ENCODE assay signal across 19 cellular contexts in genomic region chr3:69767571-69767970, GRCh38. TPM values are rescaled to one million over a fixed set of nuclear protein-coding genes. Genes with fewer than 3 reads are reported as not detected.
A peak's percentile ranks its signal among the peaks of the same experiment; 100 is the strongest.
DNase-seq lines count a peak whose midpoint lies in the region; ATAC-seq and TF ChIP-seq lines count a peak whose summit lies in the region.
"Had no signal": no experiment of that assay in that cellular context is flagged by ENCODE, and none has a peak within 500 bp of the region (broad histone marks: within the 10 kb centered on the region; RNA-seq: fewer than 3 reads in every experiment).

No MANE protein-coding gene starts in this region.

- H3K4me1 Mint-ChIP-seq in effector memory CD8-positive, alpha-beta T cell (ENCODE audit: low read depth in 2 of 2): no peaks in the 10 kb centered on the region
- H3K4me1 Mint-ChIP-seq: activated CD4-positive, alpha-beta T cell treated with anti-CD3 and anti-CD28 coated beads, Interleukin-2, amount 10 ng/mL, durations not matched to agents 7 days and 5 days; stimulated activated effector memory CD8-positive, alpha-beta T cell treated with anti-CD3 and anti-CD28 coated beads, Interleukin-12 subunit alpha, Interleukin-12 subunit beta, amount 100 ng/mL, for 72 hours had no signal

- H4K91ac ChIP-seq in neuronal stem cell (ENCODE audit: low read depth, low read length, poor library complexity): no peak overlapping the region

- H3K36me3 Mint-ChIP-seq in effector memory CD8-positive, alpha-beta T cell (ENCODE audit: insufficient read depth): no peaks in the 10 kb centered on the region
- H3K36me3 Mint-ChIP-seq: stimulated activated effector memory CD8-positive, alpha-beta T cell treated with anti-CD3 and anti-CD28 coated beads, Interleukin-12 subunit alpha, Interleukin-12 subunit beta, amount 100 ng/mL, for 72 hours; type B pancreatic cell had no signal

- peaks cover 0 to under 1% of the 10 kb centered on the region in 2 donors for H3K9me3 Mint-ChIP-seq in effector memory CD8-positive, alpha-beta T cell
- H3K9me3 Mint-ChIP-seq: activated CD4-positive, alpha-beta T cell treated with anti-CD3 and anti-CD28 coated beads, Interleukin-2, amount 10 ng/mL, durations not matched to agents 7 days and 5 days; stimulated activated effector memory CD8-positive, alpha-beta T cell treated with anti-CD3 and anti-CD28 coated beads, Interleukin-12 subunit alpha, Interleukin-12 subunit beta, amount 100 ng/mL, for 72 hours had no signal

- H2BK15ac ChIP-seq in neuronal stem cell (ENCODE audit: low read length): no peak overlapping the region

- H3K23ac ChIP-seq in neuronal stem cell (ENCODE audit: low read depth, low read length, poor library complexity): no peak overlapping the region

- no peak overlapping the region for H2BK5ac ChIP-seq in neuronal stem cell (ENCODE audit: low read length)

- H3K36me3 ChIP-seq in right atrium auricular region (no peaks in the 10 kb centered on the region), ovary (no peaks in the 10 kb centered on the region), neuronal stem cell (replicated peaks in 1 of 2; ENCODE audit: control insufficient read depth in 2 of 2, insufficient read depth in 2 of 2, low read length in 2 of 2) (no peaks in the 10 kb centered on the region), H7 (replicated peaks; ENCODE audit: control insufficient read depth, insufficient read depth, low read length) (no peaks in the 10 kb centered on the region)

- TF ChIP-seq EP300 in ovary (IDR thresholded peaks at IDR 0.05): no peak

- H3K27ac ChIP-seq in right atrium auricular region: peak overlapping the region in 1 of 2 donors; percentile 56
- no peak overlapping the region for H3K27ac ChIP-seq in right cardiac atrium (ENCODE audit: low read length)
- H3K27ac ChIP-seq in ovary: no peak overlapping the region
- H3K27ac ChIP-seq in neuronal stem cell (replicated peaks; ENCODE audit: low read length): no peak overlapping the region
- H3K27ac ChIP-seq: C4-2B, epithelial cell of prostate, HL-60 had no signal

- H3K4me3 Mint-ChIP-seq in effector memory CD8-positive, alpha-beta T cell: no peak overlapping the region
- H3K4me3 Mint-ChIP-seq: activated CD4-positive, alpha-beta T cell treated with anti-CD3 and anti-CD28 coated beads, Interleukin-2, amount 10 ng/mL, durations not matched to agents 7 days and 5 days; stimulated activated effector memory CD8-positive, alpha-beta T cell treated with anti-CD3 and anti-CD28 coated beads, Interleukin-12 subunit alpha, Interleukin-12 subunit beta, amount 100 ng/mL, for 72 hours; type B pancreatic cell had no signal

- peak; percentile 82 for ATAC-seq in Right ventricle myocardium inferior
- ATAC-seq in right cardiac atrium: peak; percentile 84 to 88
- no peak for ATAC-seq in effector memory CD8-positive, alpha-beta T cell (replicated peaks)
- ATAC-seq: stimulated activated effector memory CD8-positive, alpha-beta T cell treated with anti-CD3 and anti-CD28 coated beads, Interleukin-12 subunit alpha, Interleukin-12 subunit beta, amount 100 ng/mL, for 72 hours had no signal

- no peak for TF ChIP-seq POLR2A in ovary (IDR thresholded peaks at IDR 0.05)

- H3K79me1 ChIP-seq in neuronal stem cell (ENCODE audit: low read depth, low read length): no peaks in the 10 kb centered on the region

- no peak overlapping the region for H3K4me2 ChIP-seq in neuronal stem cell (ENCODE audit: insufficient read depth, low read length, poor library complexity, severe bottlenecking)

- intact Hi-C loops in Right ventricle myocardium inferior (cut with DNase I): no loop called here
- intact Hi-C loops in right cardiac atrium (cut with DNase I): no loop called here
- intact Hi-C loops in ovary (cut with DNase I): no loop called here

- no peak overlapping the region for H2AFZ ChIP-seq in neuronal stem cell (ENCODE audit: low read length)

- DNase-seq in Right ventricle myocardium inferior (ENCODE audit: missing footprints): peak; percentile 85
- no peak for DNase-seq in right atrium auricular region (ENCODE audit: low spot score)
- peak; percentile 64 to 88 (median 83) for DNase-seq in right cardiac atrium
- DNase-seq in ovary: peak; percentile 53 to 73 (median 55)
- DNase-seq in ureter (ENCODE audit: low spot score): peak; percentile 73
- DNase-seq in neuronal stem cell (ENCODE audit: low spot score): no peak
- no peak for DNase-seq in H7
- no peak for DNase-seq in effector memory CD8-positive, alpha-beta T cell
- DNase-seq: 8988T; activated CD4-positive, alpha-beta T cell treated with anti-CD3 and anti-CD28 coated beads, Interleukin-2, amount 10 ng/mL, durations not matched to agents 7 days and 5 days; activated gamma-delta T cell treated with Interleukin-2 at 50 U/mL for 16 hours; NCI-H1417; NCI-H82; stimulated activated CD4-positive, alpha-beta T cell treated with anti-CD3 and anti-CD28 coated beads, Interleukin-12 subunit alpha, Interleukin-12 subunit beta, amount 100 ng/mL, for 4 hours had no signal

- H2BK12ac ChIP-seq in neuronal stem cell (ENCODE audit: low read length): no peak overlapping the region

- H3K27me3 ChIP-seq in right atrium auricular region (no peaks in the 10 kb centered on the region), right cardiac atrium (ENCODE audit: control insufficient read depth, insufficient read depth) (no peaks in the 10 kb centered on the region), ovary (no peaks in the 10 kb centered on the region), neuronal stem cell (ENCODE audit: control insufficient read depth in 3 of 3, insufficient read depth in 3 of 3, low read depth in 1 of 3, low read length in 3 of 3) (no peaks in the 10 kb centered on the region), H7 (ENCODE audit: control insufficient read depth, insufficient read depth, low read length) (no peaks in the 10 kb centered on the region)

- H2AK5ac ChIP-seq in neuronal stem cell (ENCODE audit: low read depth, low read length): no peak overlapping the region

- peaks cover 0 to 83% of the 10 kb centered on the region in 2 donors for H3K4me1 ChIP-seq in right atrium auricular region
- peaks cover 6% of the 10 kb centered on the region for H3K4me1 ChIP-seq in right cardiac atrium (ENCODE audit: control insufficient read depth, insufficient read depth, low read length)
- peaks cover 14% of the 10 kb centered on the region for H3K4me1 ChIP-seq in ovary (ENCODE audit: insufficient read depth)
- H3K4me1 ChIP-seq in neuronal stem cell (ENCODE audit: control insufficient read depth in 2 of 2, insufficient read depth in 1 of 2, low read depth in 1 of 2, low read length in 2 of 2): peaks cover 0 to 1% of the 10 kb centered on the region in 2 donors

- H3K9me3 ChIP-seq in right atrium auricular region (no peaks in the 10 kb centered on the region), right cardiac atrium (ENCODE audit: control insufficient read depth, low read length) (no peaks in the 10 kb centered on the region), ovary (no peaks in the 10 kb centered on the region), neuronal stem cell (replicated peaks in 1 of 2; ENCODE audit: control insufficient read depth in 2 of 2, insufficient read depth in 1 of 2, low read depth in 1 of 2, low read length in 2 of 2) (no peaks in the 10 kb centered on the region)

- peaks cover 0 to 5% of the 10 kb centered on the region in 2 donors for H3K27me3 Mint-ChIP-seq in effector memory CD8-positive, alpha-beta T cell
- H3K27me3 Mint-ChIP-seq: activated CD4-positive, alpha-beta T cell treated with anti-CD3 and anti-CD28 coated beads, Interleukin-2, amount 10 ng/mL, durations not matched to agents 7 days and 5 days; type B pancreatic cell had no signal

- H3K14ac ChIP-seq in neuronal stem cell (ENCODE audit: low read length): no peak overlapping the region

- H3K4ac ChIP-seq in neuronal stem cell (ENCODE audit: low read length): no peak overlapping the region

- H3K9ac ChIP-seq in neuronal stem cell (ENCODE audit: low read depth, low read length, poor library complexity): no peak overlapping the region

- 26% methylated on average over 5 of the region's 5 CpGs for WGBS in right cardiac atrium
- WGBS in ovary, 3 donors: 25 to 34% (median 34%) methylated on average over 5 of the region's 5 CpGs
- WGBS in neuronal stem cell (ENCODE audit: extremely low coverage in 2 of 2, insufficient read length in 2 of 2, insufficient replicate concordance in 1 of 2), 2 donors: no CpG with 5 or more reads among the region's 5 CpGs

- H2BK120ac ChIP-seq in neuronal stem cell (ENCODE audit: low read depth, low read length): no peak overlapping the region

- H3K4me3 ChIP-seq in right atrium auricular region: no peak overlapping the region
- H3K4me3 ChIP-seq in right cardiac atrium (ENCODE audit: low read length): no peak overlapping the region
- H3K4me3 ChIP-seq in ovary: no peak overlapping the region
- H3K4me3 ChIP-seq in neuronal stem cell (ENCODE audit: low read length in 2 of 2): no peak overlapping the region
- H3K4me3 ChIP-seq in H7 (ENCODE audit: insufficient read depth, low read depth, low read length): no peak overlapping the region

- no peak overlapping the region for H4K8ac ChIP-seq in neuronal stem cell (ENCODE audit: low read depth, low read length)

- no peak overlapping the region for H3K27ac Mint-ChIP-seq in effector memory CD8-positive, alpha-beta T cell
- H3K27ac Mint-ChIP-seq: activated CD4-positive, alpha-beta T cell treated with anti-CD3 and anti-CD28 coated beads, Interleukin-2, amount 10 ng/mL, durations not matched to agents 7 days and 5 days; stimulated activated effector memory CD8-positive, alpha-beta T cell treated with anti-CD3 and anti-CD28 coated beads, Interleukin-12 subunit alpha, Interleukin-12 subunit beta, amount 100 ng/mL, for 72 hours; type B pancreatic cell had no signal

- H3K18ac ChIP-seq in neuronal stem cell (ENCODE audit: low read length): no peak overlapping the region

- TF ChIP-seq CTCF in right atrium auricular region (IDR thresholded peaks at IDR 0.05) (no peak), ovary (IDR thresholded peaks at IDR 0.05) (no peak)

RNA-seq across cellular contexts. Expression of gene MITF, which starts 28.3 kb away (rescaled TPM):
- total RNA-seq in Right ventricle myocardium inferior: 71.0 TPM
- 10 to 100 TPM; 47.6 to 68.6 TPM for total RNA-seq in right atrium auricular region
- total RNA-seq in right cardiac atrium: 10 to 100 TPM; 48.3 to 75.3 (median 58.4) TPM
- 18.6 TPM for polyA plus RNA-seq in right cardiac atrium
- total RNA-seq in ovary: 10 to 100 TPM; 19.7 to 38.0 (median 24.9) TPM
- 10 to 100 TPM; 13.6 to 37.1 TPM for polyA plus RNA-seq in ovary
- 28.0 TPM for total RNA-seq in ureter
- polyA plus RNA-seq in neuronal stem cell (2013, experiment 1 of 2): 0.57 TPM
- 0.64 TPM for polyA plus RNA-seq in neuronal stem cell (2013, experiment 2 of 2)
- 0.21 and 0.30 TPM in 2 replicates for total RNA-seq in H7 (2014; rRNA removed; shearing (Covaris generic))

Comparison
In these comparisons a context has a peak if more than half of its experiments do, and no peak if none do; other contexts are left out.
1. DNase-seq: peak in Right ventricle myocardium inferior (single experiment), right cardiac atrium (3 of 3), ovary (5 of 5) and ureter (single experiment); none in right atrium auricular region (single experiment), neuronal stem cell (single experiment), H7 (single experiment) and effector memory CD8-positive, alpha-beta T cell (0 of 3).
2. RNA of gene MITF, which starts 28.3 kb away (total RNA-seq): 71.0 TPM in Right ventricle myocardium inferior (single experiment), 47.6 to 68.6 TPM in right atrium auricular region, 48.3 to 75.3 TPM in right cardiac atrium, 28.0 TPM in ureter (single experiment) and 19.7 to 38.0 TPM in ovary; 0.21 to 0.30 TPM in H7; every median in the first group is over 10 times any median in the second.